Comparison of ENCODE assay signal across 10 cellular contexts in the genomic region with DNA sequence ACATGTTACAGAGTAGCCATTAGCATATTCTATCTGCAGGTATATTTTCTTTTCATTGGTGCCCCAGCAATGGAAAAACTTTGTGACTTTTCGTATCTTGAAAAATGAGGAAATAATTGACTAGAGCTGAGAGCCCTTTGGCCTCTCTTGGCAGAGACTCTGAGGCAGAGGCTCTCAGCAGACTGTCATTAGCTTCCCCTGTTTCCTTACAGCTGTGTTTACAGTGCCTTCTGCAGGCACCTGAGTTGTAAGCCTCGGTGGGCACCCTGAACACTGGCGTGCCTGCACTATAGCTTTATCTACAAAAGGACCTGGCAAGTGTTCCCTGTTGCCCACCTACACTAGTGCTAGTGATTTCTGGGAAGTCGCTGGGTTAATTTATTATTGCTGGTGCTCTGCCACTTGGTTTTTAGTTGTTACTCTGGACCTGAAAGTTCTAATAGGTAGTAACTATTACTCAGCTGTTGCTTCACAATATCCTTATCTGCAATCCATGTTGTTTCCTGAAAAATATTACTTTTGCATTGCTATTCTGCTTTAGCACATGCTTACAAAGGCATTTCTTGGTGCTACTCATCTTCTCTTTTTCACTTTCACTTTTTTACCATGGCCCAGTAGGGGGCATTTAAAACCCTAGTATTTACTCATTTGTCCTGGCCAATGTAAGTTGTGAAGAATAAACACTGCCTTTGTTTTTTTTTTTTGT. TPM values are rescaled to one million over a fixed set of nuclear protein-coding genes. Genes with fewer than 3 reads are reported as not detected.
DNase-seq lines count a peak whose midpoint lies in the region; ATAC-seq and TF ChIP-seq lines count a peak whose summit lies in the region.
"Had no signal": no experiment of that assay in that cellular context is flagged by ENCODE, and none has a peak within 500 bp of the region (broad histone marks: within the 10 kb centered on the region; RNA-seq: fewer than 3 reads in every experiment).

No MANE protein-coding gene starts in this region.

- ATAC-seq in activated CD4-positive, alpha-beta T cell treated with anti-CD3 and anti-CD28 coated beads for 36 hours: peak; percentile 38
- ATAC-seq in HG02981 (IDR thresholded peaks at IDR 0.05; ENCODE audit: unreplicated experiment): peak; percentile 65

- POLR2A ChIA-PET in activated CD4-positive, alpha-beta T cell treated with anti-CD3 and anti-CD28 coated beads for 36 hours (lab: Charles Lee): no interaction called here

- H3K9me3 Mint-ChIP-seq in activated CD4-positive, alpha-beta T cell treated with anti-CD3 and anti-CD28 coated beads for 36 hours (ENCODE audit: low read depth): no peaks in the 10 kb centered on the region
- no peaks in the 10 kb centered on the region for H3K9me3 Mint-ChIP-seq in nephron

- H3K4me3 Mint-ChIP-seq in activated CD4-positive, alpha-beta T cell treated with anti-CD3 and anti-CD28 coated beads for 36 hours: peak overlapping the region; percentile 41
- H3K4me3 Mint-ChIP-seq in nephron: no peak overlapping the region

- H3K27me3 Mint-ChIP-seq in activated CD4-positive, alpha-beta T cell treated with anti-CD3 and anti-CD28 coated beads for 36 hours: no peaks in the 10 kb centered on the region
- H3K27me3 Mint-ChIP-seq in nephron (ENCODE audit: low read depth): no peaks in the 10 kb centered on the region

- peak overlapping the region; percentile 89 for H3K27ac Mint-ChIP-seq in activated CD4-positive, alpha-beta T cell treated with anti-CD3 and anti-CD28 coated beads for 36 hours
- peak overlapping the region; percentile 60 to 65 (median 61) for H3K27ac Mint-ChIP-seq in nephron

- intact Hi-C loops in activated CD4-positive, alpha-beta T cell treated with anti-CD3 and anti-CD28 coated beads for 36 hours (cut with DNase I, micrococcal nuclease): no loop called here

- peak; percentile 20 for DNase-seq in activated CD4-positive, alpha-beta T cell treated with anti-CD3 and anti-CD28 coated beads for 36 hours
- DNase-seq in activated CD4-positive, alpha-beta T cell treated with anti-CD3 and anti-CD28 coated beads for 1 hour: no peak
- no peak for DNase-seq in GM19240 (ENCODE audit: insufficient read length, low spot score)
- no peak for DNase-seq in NCI-H510A treated with DMSO at 0.1 percent for 48 hours (lab: John Stamatoyannopoulos, UW)
- DNase-seq in Ammon's horn (ENCODE audit: low spot score): no peak

- CTCF ChIA-PET in activated CD4-positive, alpha-beta T cell treated with anti-CD3 and anti-CD28 coated beads for 36 hours (lab: Charles Lee): interaction anchor here (0.9 to 7.7 kb wide), 5 partner anchors 10 to 1094 kb away, joined by 3 to 61 read pairs (median 13); no protein-coding TSS in a partner anchor

- TF ChIP-seq CTCF in VCaP (conservative IDR thresholded peaks at IDR 0.05): peak; percentile 16; the same call in 1 of the 2 replicates
- no peak for TF ChIP-seq CTCF in nephron (IDR thresholded peaks at IDR 0.05; ENCODE audit: unreplicated experiment in 3 of 3)

- no peak overlapping the region for H3K27ac ChIP-seq in VCaP

- peaks cover 58% of the 10 kb centered on the region for H3K4me1 Mint-ChIP-seq in activated CD4-positive, alpha-beta T cell treated with anti-CD3 and anti-CD28 coated beads for 36 hours
- peaks cover 3% of the 10 kb centered on the region for H3K4me1 Mint-ChIP-seq in nephron

- H3K36me3 Mint-ChIP-seq in activated CD4-positive, alpha-beta T cell treated with anti-CD3 and anti-CD28 coated beads for 36 hours (ENCODE audit: low read depth): peaks cover 4% of the 10 kb centered on the region
- H3K36me3 Mint-ChIP-seq in nephron (ENCODE audit: low read depth): no peaks in the 10 kb centered on the region

RNA-seq across cellular contexts. Expression of gene GPR171, which starts 7.8 kb away (rescaled TPM):
- 100 to 1,000 TPM in 1 of 2 experiments, 10 to 100 TPM in 1; 84.9 to 111 TPM for total RNA-seq in activated CD4-positive, alpha-beta T cell treated with anti-CD3 and anti-CD28 coated beads for 36 hours
- total RNA-seq: Daoy, myocyte had no signal
